In genomic region chr2:191845248-191845715, GRCh38 we compare ENCODE assay signal across 11 cellular contexts. TPM values are rescaled to one million over a fixed set of nuclear protein-coding genes. Genes with fewer than 3 reads are reported as not detected.
DNase-seq lines count a peak whose midpoint lies in the region; ATAC-seq, FAIRE-seq and TF ChIP-seq lines count a peak whose summit lies in the region.
"Had no signal": no experiment of that assay in that cellular context is flagged by ENCODE, and none has a peak within 500 bp of the region (broad histone marks: within the 10 kb centered on the region; RNA-seq: fewer than 3 reads in every experiment).

No MANE protein-coding gene starts in this region.

- H3K14ac ChIP-seq in H1 (ENCODE audit: insufficient read length): no peak overlapping the region

- no peak overlapping the region for H3K56ac ChIP-seq in H1 (replicated peaks; ENCODE audit: insufficient read length, low read depth, low read length)

- peak overlapping the region; percentile 96 for H3K27ac ChIP-seq in Karpas-422 (ENCODE audit: low read length)
- H3K27ac ChIP-seq in H1 (ENCODE audit: low read depth, low read length): no peak overlapping the region
- H3K27ac ChIP-seq in lung (ENCODE audit: low read depth in 1 of 2, low read length in 1 of 2): peak overlapping the region; percentile 84 to 95
- H3K27ac ChIP-seq in tibial nerve: peak overlapping the region in 3 of 4 donors; percentile 50 to 76 (median 55)

- H3K79me1 ChIP-seq in H1 (ENCODE audit: low read depth, low read length): no peaks in the 10 kb centered on the region

- no peak for TF ChIP-seq POLR2A in H1 (IDR thresholded peaks at IDR 0.05; ENCODE audit: control extremely low read depth in 1 of 2, low read depth in 2 of 2, low read length in 2 of 2)
- no peak for TF ChIP-seq POLR2A in tibial nerve (IDR thresholded peaks at IDR 0.05)

- H3K36me3 ChIP-seq in Karpas-422 (ENCODE audit: insufficient read depth, low read length) (no peaks in the 10 kb centered on the region; the same call in 1 of the 2 replicates), H1 (ENCODE audit: control insufficient read depth in 2 of 4, insufficient read depth in 4 of 4, low read length in 3 of 4) (no peaks in the 10 kb centered on the region), lung (ENCODE audit: control insufficient read depth in 2 of 2, insufficient read depth in 2 of 2, low read length in 2 of 2) (no peaks in the 10 kb centered on the region), tibial nerve (no peaks in the 10 kb centered on the region)

- H3K79me2 ChIP-seq in Karpas-422 (ENCODE audit: low read length): no peaks in the 10 kb centered on the region
- H3K79me2 ChIP-seq in H1 (ENCODE audit: control insufficient read depth in 1 of 2, insufficient read depth in 2 of 2, low read length in 2 of 2): no peaks in the 10 kb centered on the region

- H2BK5ac ChIP-seq in H1 (ENCODE audit: low read depth, low read length): no peak overlapping the region

- no peak overlapping the region for H3K4ac ChIP-seq in H1 (replicated peaks; ENCODE audit: insufficient read length, low read depth, low read length)

- H3K4me1 ChIP-seq in Karpas-422 (ENCODE audit: low read length) (peaks cover 89% of the 10 kb centered on the region), H1 (replicated peaks in 1 of 4; ENCODE audit: control insufficient read depth in 3 of 4, insufficient read depth in 4 of 4, low read length in 3 of 4) (peaks cover 0 to 9% (median 6%) of the 10 kb centered on the region in 4 experiments; a peak in 5 of 7 replicates), lung (ENCODE audit: control insufficient read depth in 2 of 2, insufficient read depth in 2 of 2, low read length in 2 of 2) (peaks cover 2 to 17% of the 10 kb centered on the region in 2 donors), tibial nerve (peaks cover 0 to 42% (median 0%) of the 10 kb centered on the region in 4 donors)

- ATAC-seq in lung (ENCODE audit: insufficient read depth, low FRiP score): no peak
- ATAC-seq in GM18873 (IDR thresholded peaks at IDR 0.05; ENCODE audit: low FRiP score, unreplicated experiment): no peak
- no peak for ATAC-seq in HG03159 (IDR thresholded peaks at IDR 0.05; ENCODE audit: unreplicated experiment)
- ATAC-seq: HCT116 had no signal

- H4K5ac ChIP-seq in H1 (ENCODE audit: insufficient read length, low read depth, low read length): no peak overlapping the region

- H3K4me1 Mint-ChIP-seq in progenitor cell of endocrine pancreas (ENCODE audit: low read depth): peaks cover 20% of the 10 kb centered on the region

- TF ChIP-seq CTCF in H1 (IDR thresholded peaks at IDR 0.05; ENCODE audit: control extremely low read depth in 1 of 3, insufficient read depth in 1 of 3, low read depth in 1 of 3, low read length in 3 of 3) (no peak), lung (IDR thresholded peaks at IDR 0.05; ENCODE audit: control extremely low read depth, extremely low read depth) (no peak), tibial nerve (IDR thresholded peaks at IDR 0.05) (no peak), progenitor cell of endocrine pancreas (IDR thresholded peaks at IDR 0.05; ENCODE audit: unreplicated experiment) (no peak)

- H2AK5ac ChIP-seq in H1 (ENCODE audit: low read depth, low read length): no peak overlapping the region

- H3K4me2 ChIP-seq in Karpas-422 (ENCODE audit: low read depth, low read length, poor library complexity, severe bottlenecking): peak overlapping the region; percentile 58
- H3K4me2 ChIP-seq in H1 (ENCODE audit: insufficient read depth in 1 of 2, low read depth in 2 of 2, low read length in 2 of 2): peak overlapping the region; percentile 2 to 21; a peak in 1 of 4 replicates

- no peak for FAIRE-seq in H1 (lab: Jason Lieb, UNC)

- no peak overlapping the region for H3K27ac Mint-ChIP-seq in progenitor cell of endocrine pancreas

- no peak overlapping the region for H3K18ac ChIP-seq in H1 (ENCODE audit: extremely low read depth, low read length)

- H3K9me3 Mint-ChIP-seq in progenitor cell of endocrine pancreas (ENCODE audit: low read depth): no peaks in the 10 kb centered on the region

- no peak overlapping the region for H3K4me3 Mint-ChIP-seq in progenitor cell of endocrine pancreas (ENCODE audit: low read depth)

- no peak overlapping the region for H4K8ac ChIP-seq in H1 (ENCODE audit: extremely low read depth, insufficient read depth, low read length)

- DNase-seq in Karpas-422 (no peak), H1 (ENCODE audit: low read depth in 1 of 2, low spot score in 2 of 2) (no peak), lung (ENCODE audit: low spot score) (peak; percentile 48), tibial nerve (ENCODE audit: low spot score in 2 of 2) (no peak), T-helper 2 cell (no peak), progenitor cell of endocrine pancreas (ENCODE audit: low spot score, unreplicated experiment) (no peak)
- DNase-seq: activated T-cell treated with anti-CD3 and anti-CD28 coated beads, Interleukin-2, amount 50 U/mL, for 48 hours; SHP77 treated with DMSO at 0.1 percent for 48 hours had no signal

- H4K20me1 ChIP-seq in Karpas-422 (ENCODE audit: insufficient read depth, low read depth, low read length) (no peaks in the 10 kb centered on the region), H1 (replicated peaks in 1 of 2; ENCODE audit: control insufficient read depth in 1 of 2, insufficient read depth in 2 of 2, low read length in 2 of 2) (no peaks in the 10 kb centered on the region)

- H3K36me3 Mint-ChIP-seq in progenitor cell of endocrine pancreas (ENCODE audit: insufficient read depth): no peaks in the 10 kb centered on the region

- H3K9ac ChIP-seq in Karpas-422 (ENCODE audit: low read length) (peak overlapping the region; percentile 76), H1 (replicated peaks in 1 of 4; ENCODE audit: extremely low read depth in 1 of 4, low read depth in 3 of 4, low read length in 3 of 4) (no peak overlapping the region)

- no peak overlapping the region for H4K91ac ChIP-seq in H1 (replicated peaks; ENCODE audit: insufficient read length, low read length)

- no peaks in the 10 kb centered on the region for H3K9me2 ChIP-seq in Karpas-422 (replicated peaks; ENCODE audit: insufficient read depth, low read length)

- H2BK12ac ChIP-seq in H1 (ENCODE audit: low read depth, low read length): no peak overlapping the region

- H3K9me3 ChIP-seq in Karpas-422 (ENCODE audit: low read length): no peaks in the 10 kb centered on the region
- H3K9me3 ChIP-seq in H1 (ENCODE audit: insufficient read depth in 2 of 2, low read depth in 1 of 2, low read length in 1 of 2): no peaks in the 10 kb centered on the region
- no peaks in the 10 kb centered on the region for H3K9me3 ChIP-seq in lung (ENCODE audit: control insufficient read depth in 2 of 2, insufficient read depth in 1 of 2, low read length in 1 of 2)
- H3K9me3 ChIP-seq in tibial nerve: no peaks in the 10 kb centered on the region

- WGBS in H1 (ENCODE audit: extremely low coverage in 1 of 2, insufficient coverage in 1 of 2, insufficient read length in 1 of 2, insufficient replicate concordance in 2 of 2, low coverage in 1 of 2, low lambda C conversion rate in 2 of 2, missing lambda C conversion rate in 1 of 2), 2 experiments: 53% methylated on average over 9 of the region's 9 CpGs; no CpG with 5 or more reads in 1 of the 2 experiments
- 5 to 6% methylated on average over 9 of the region's 9 CpGs for WGBS in lung, 2 donors
- WGBS in tibial nerve, 2 donors: 4 to 13% methylated on average over 9 of the region's 9 CpGs

- no peak overlapping the region for H2BK15ac ChIP-seq in H1 (ENCODE audit: low read length)

- POLR2A ChIA-PET in H1 (lab: Charles Lee; ENCODE audit: partially characterized antibody): no interaction called here

- TF ChIP-seq RAD21 in H1 (IDR thresholded peaks at IDR 0.05 in 1 of 2, conservative IDR thresholded peaks at IDR 0.05 in 1 of 2; ENCODE audit: low read depth in 2 of 2, low read length in 2 of 2): peak in 1 of 2 experiments; percentile 6; a peak in 1 of 4 replicates

- TF ChIP-seq EP300 in H1 (IDR thresholded peaks at IDR 0.05; ENCODE audit: borderline replicate concordance in 1 of 2, low read depth in 2 of 2, low read length in 2 of 2) (no peak), tibial nerve (IDR thresholded peaks at IDR 0.05) (no peak)

- H2AFZ ChIP-seq in Karpas-422 (ENCODE audit: low read length) (no peak overlapping the region), H1 (ENCODE audit: low read length) (peak overlapping the region; percentile 43; the same call in 1 of the 2 replicates)

- CTCF ChIA-PET in H1 (lab: Charles Lee; ENCODE audit: partially characterized antibody): interaction anchor here (5.3 kb wide), 1 partner anchor 24 kb away, joined by 27 read pairs; no protein-coding TSS in a partner anchor

- H3K27me3 Mint-ChIP-seq in progenitor cell of endocrine pancreas: no peaks in the 10 kb centered on the region

- peaks cover 2% of the 10 kb centered on the region; the same call in 1 of the 2 replicates for H3K27me3 ChIP-seq in Karpas-422 (ENCODE audit: low read length)
- H3K27me3 ChIP-seq in H1 (replicated peaks in 1 of 4; ENCODE audit: control insufficient read depth in 3 of 4, extremely low read depth in 1 of 4, insufficient read depth in 3 of 4, low read length in 3 of 4): no peaks in the 10 kb centered on the region
- H3K27me3 ChIP-seq in lung (ENCODE audit: control insufficient read depth, insufficient read depth): no peaks in the 10 kb centered on the region
- H3K27me3 ChIP-seq in tibial nerve: no peaks in the 10 kb centered on the region

- no peaks in the 10 kb centered on the region for H3K23me2 ChIP-seq in H1 (ENCODE audit: low read depth, low read length)

- no peak overlapping the region for H2BK20ac ChIP-seq in H1 (ENCODE audit: low read length)

- H3K4me3 ChIP-seq in Karpas-422 (ENCODE audit: low read length) (peak overlapping the region; percentile 62), H1 (ENCODE audit: extremely low read depth in 1 of 4, insufficient read depth in 2 of 4, low read depth in 3 of 4, low read length in 4 of 4) (no peak overlapping the region), lung (peak overlapping the region; percentile 72), tibial nerve (peak overlapping the region in 3 of 4 donors; percentile 22 to 54 (median 36))

- no peak overlapping the region for H3K23ac ChIP-seq in H1 (ENCODE audit: insufficient read length)

- no peak overlapping the region for H2BK120ac ChIP-seq in H1 (replicated peaks; ENCODE audit: low read depth, low read length)

RNA-seq across cellular contexts. Expression of gene CAVIN2, which starts 1.6 kb away (rescaled TPM):
- 2.7 and 3.1 TPM in 2 replicates for total RNA-seq in Karpas-422 (2014; rRNA removed; shearing (Covaris generic); ENCODE audit: low replicate concordance)
- not detected in 2 replicates for total RNA-seq in H1 (2021; fragmentation: NEBNext Ultra II Directional; extraction: Animal tissue kit (Norgen Biotek cat#: 25700))
- polyA plus RNA-seq in H1 (2011; rRNA removed) (0.03 TPM in 2 replicates), lung (10 to 100 TPM; 55.1 to 67.5 TPM)
- not detected for polyA plus RNA-seq in H1 (2011; cell fraction: cytosol; rRNA removed)
- not detected for polyA plus RNA-seq in H1 (2011; cell fraction: nucleus; rRNA removed)
- polyA plus RNA-seq in H1 (2012, experiment 1 of 2): 0.07 TPM in 1 of 4 replicates, not detected in the others
- polyA plus RNA-seq in H1 (2012, experiment 2 of 2): not detected
- polyA plus RNA-seq in H1 (2013, experiment 1 of 2): 0.02 TPM
- polyA plus RNA-seq in H1 (2013, experiment 2 of 2): 0.02 TPM
- polyA minus RNA-seq in H1 (2011; rRNA and poly(A)+ RNA removed): 0.13 TPM in 1 of 2 replicates, not detected in the other
- not detected for polyA minus RNA-seq in H1 (2011; cell fraction: cytosol; rRNA and poly(A)+ RNA removed)
- not detected for polyA minus RNA-seq in H1 (2011; cell fraction: nucleus; rRNA and poly(A)+ RNA removed)
- total RNA-seq in lung (100 to 1,000 TPM; 141 to 160 TPM), tibial nerve (10 to 100 TPM; 47.9 to 54.0 (median 50.9) TPM), progenitor cell of endocrine pancreas (0.11 and 0.17 TPM in 2 replicates)

Comparison
In these comparisons a context has a peak if more than half of its experiments do, and no peak if none do; other contexts are left out.
1. H3K4me3 ChIP-seq: peak in Karpas-422 (single experiment), lung (single experiment) and tibial nerve (3 of 4); none in H1 (0 of 4).
2. RNA of gene CAVIN2, which starts 1.6 kb away (total RNA-seq): 141 to 160 TPM in lung and 47.9 to 54.0 TPM in tibial nerve; 2.7 to 3.1 TPM in Karpas-422, 0.11 to 0.17 TPM in progenitor cell of endocrine pancreas and not detected in H1; every median in the first group is over 10 times any median in the second.